Comparison of ENCODE assay signal across 28 cellular contexts in genomic region chr9:137818286-137818685, GRCh38. TPM values are rescaled to one million over a fixed set of nuclear protein-coding genes. Genes with fewer than 3 reads are reported as not detected.
"Had no signal": no experiment of that assay in that cellular context is flagged by ENCODE, and none has a peak within 500 bp of the region (broad histone marks: within the 10 kb centered on the region; RNA-seq: fewer than 3 reads in every experiment).

No MANE protein-coding gene starts in this region.

- H3K4me1 Mint-ChIP-seq: activated CD4-positive, alpha-beta T cell treated with anti-CD3 and anti-CD28 coated beads, Interleukin-2, amount 10 ng/mL, durations not matched to agents 24 days and 14 days; activated T-helper 17 cell treated with anti-CD3 and anti-CD28 coated beads, Interleukin-2, amount 50 U/mL, for 72 hours had no signal

- H3K4me1 ChIP-seq: Peyer's patch, SJSA1 had no signal

- ATAC-seq: activated T-cell treated with anti-CD3 and anti-CD28 coated beads, Interleukin-2, amount 50 U/mL, for 4 hours; activated T-helper 17 cell treated with anti-CD3 and anti-CD28 coated beads, Interleukin-2, amount 50 U/mL, for 72 hours; SK-N-SH treated with all-trans-retinoic acid at 6 μM for 48 hours had no signal

- H3K4me3 Mint-ChIP-seq: activated B cell treated with CpG ODN at 0.5 μM for 24 hours; activated CD4-positive, alpha-beta memory T cell treated with anti-CD3 and anti-CD28 coated beads for 36 hours; activated CD4-positive, alpha-beta T cell treated with anti-CD3 and anti-CD28 coated beads, Interleukin-2, amount 10 ng/mL, durations not matched to agents 24 days and 14 days; activated T-cell treated with anti-CD3 and anti-CD28 coated beads, Interleukin-2, amount 50 U/mL, for 4 hours; activated T-helper 17 cell treated with anti-CD3 and anti-CD28 coated beads, Interleukin-2, amount 50 U/mL, for 72 hours; T-helper 1 cell treated with Interleukin-12 subunit alpha and Interleukin-12 subunit beta and Interleukin-4 antibody, amounts not matched to agents 30 μg/mL and 1 μg/mL, for 36 hours had no signal

- H3K27me3 ChIP-seq: brain microvascular endothelial cell, cardiac muscle cell, Peyer's patch, SJSA1 had no signal

- H3K27me3 Mint-ChIP-seq: activated B cell treated with CpG ODN at 0.5 μM for 24 hours; activated CD4-positive, alpha-beta memory T cell treated with anti-CD3 and anti-CD28 coated beads for 36 hours; activated CD4-positive, alpha-beta T cell treated with anti-CD3 and anti-CD28 coated beads, Interleukin-2, amount 10 ng/mL, durations not matched to agents 24 days and 14 days; activated T-helper 17 cell treated with anti-CD3 and anti-CD28 coated beads, Interleukin-2, amount 50 U/mL, for 72 hours had no signal

- H3K27ac ChIP-seq: brain microvascular endothelial cell, cardiac muscle cell, KMS-11, Peyer's patch, RWPE1, SJSA1 had no signal

- H3K9me3 Mint-ChIP-seq: activated B cell treated with CpG ODN at 0.5 μM for 24 hours; activated CD4-positive, alpha-beta T cell treated with anti-CD3 and anti-CD28 coated beads, Interleukin-2, amount 10 ng/mL, durations not matched to agents 24 days and 14 days; activated T-cell treated with anti-CD3 and anti-CD28 coated beads, Interleukin-2, amount 50 U/mL, for 4 hours; activated T-helper 17 cell treated with anti-CD3 and anti-CD28 coated beads, Interleukin-2, amount 50 U/mL, for 72 hours had no signal

- DNase-seq: activated B cell treated with CpG ODN at 0.5 μM for 24 hours; activated CD4-positive, alpha-beta memory T cell treated with anti-CD3 and anti-CD28 coated beads for 36 hours; activated CD4-positive, alpha-beta T cell treated with anti-CD3 and anti-CD28 coated beads for 1 hour; activated CD4-positive, alpha-beta T cell treated with anti-CD3 and anti-CD28 coated beads, Interleukin-2, amount 10 ng/mL, durations not matched to agents 24 days and 14 days; activated CD8-positive, alpha-beta memory T cell treated with anti-CD3 and anti-CD28 coated beads for 24 hours; activated naive CD4-positive, alpha-beta T cell treated with anti-CD3 and anti-CD28 coated beads, Interleukin-2, amount 50 U/mL, for 16 hours; activated T-cell treated with anti-CD3 and anti-CD28 coated beads, Interleukin-2, amount 50 U/mL, for 4 hours; brain microvascular endothelial cell; MV-4-11; NCI-H1417 treated with DMSO at 0.1 percent for 48 hours; NCI-H1694; NCI-H2029; NCI-H2107; NCI-H345; NCI-H510A; NCI-H69; NK-92 treated with Interleukin-12 subunit alpha and Interleukin-12 subunit beta, amount 100 ng/mL, for 24 hours; SHP77; T-helper 9 cell had no signal

- H3K9ac ChIP-seq: KMS-11 had no signal

- H3K27ac Mint-ChIP-seq: activated B cell treated with CpG ODN at 0.5 μM for 24 hours; activated CD4-positive, alpha-beta memory T cell treated with anti-CD3 and anti-CD28 coated beads for 36 hours; activated CD4-positive, alpha-beta T cell treated with anti-CD3 and anti-CD28 coated beads, Interleukin-2, amount 10 ng/mL, durations not matched to agents 24 days and 14 days; activated T-helper 17 cell treated with anti-CD3 and anti-CD28 coated beads, Interleukin-2, amount 50 U/mL, for 72 hours; T-helper 1 cell treated with Interleukin-12 subunit alpha and Interleukin-12 subunit beta and Interleukin-4 antibody, amounts not matched to agents 30 μg/mL and 1 μg/mL, for 36 hours had no signal

- H3K4me3 ChIP-seq: cardiac muscle cell, Peyer's patch, SJSA1 had no signal

- H3K9me3 ChIP-seq: Peyer's patch, SJSA1 had no signal

RNA-seq across cellular contexts. Expression of gene CACNA1B, which starts 59.3 kb away (rescaled TPM):
- total RNA-seq: activated CD4-positive, alpha-beta T cell treated with anti-CD3 and anti-CD28 coated beads, Interleukin-2, amount 10 ng/mL, durations not matched to agents 24 days and 14 days; MCF 10A had no signal
